Comparison of ENCODE assay signal across 1 cellular context in genomic region chr3:101253429-101253828, GRCh38.
TF ChIP-seq lines count a peak whose summit lies in the region.

No MANE protein-coding gene starts in this region.

TF ChIP-seq in SK-N-SH, 30 proteins besides CTCF, POLR2A, EP300 and RAD21 (continued from another document):
- TF ChIP-seq RXRA (IDR thresholded peaks at IDR 0.05; ENCODE audit: borderline replicate concordance, low read depth) (no peak), USF2 (IDR thresholded peaks at IDR 0.05; ENCODE audit: borderline replicate concordance, low read depth, low read length) (no peak), EZH2phosphoT487 (IDR thresholded peaks at IDR 0.05; ENCODE audit: borderline replicate concordance, low read depth) (no peak), FOXJ3 (CRISPR knock-in tag; IDR thresholded peaks at IDR 0.05) (no peak)
